In genomic region chr6:27812078-27812804, GRCh38 we compare ENCODE assay signal across 1 cellular context.
TF ChIP-seq lines count a peak whose summit lies in the region.

No MANE protein-coding gene starts in this region.

TF ChIP-seq in K562, 482 proteins besides CTCF, POLR2A, EP300 and RAD21 (continued from another document and continues in another):
- TF ChIP-seq CLOCK (CRISPR knock-in tag; IDR thresholded peaks at IDR 0.05; ENCODE audit: borderline replicate concordance) (no peak), SETDB1 (IDR thresholded peaks at IDR 0.05; ENCODE audit: low read length) (no peak), HEY1 (CRISPR knock-in tag; IDR thresholded peaks at IDR 0.05; ENCODE audit: borderline replicate concordance) (no peak), ZBTB17 (CRISPR knock-in tag; IDR thresholded peaks at IDR 0.05) (no peak; the same call in 1 of the 2 replicates), UBTF (IDR thresholded peaks at IDR 0.05; ENCODE audit: borderline replicate concordance in 1 of 2, low read depth in 2 of 2, low read length in 2 of 2) (no peak), ZBTB43 (CRISPR knock-in tag; IDR thresholded peaks at IDR 0.05) (no peak), MED1 (CRISPR knock-in tag; IDR thresholded peaks at IDR 0.05; ENCODE audit: borderline replicate concordance) (no peak), BRCA1 (IDR thresholded peaks at IDR 0.05) (no peak), BRCA1 (CRISPR knock-in tag; IDR thresholded peaks at IDR 0.05) (no peak), ADNP (tag; IDR thresholded peaks at IDR 0.05) (no peak), FOXJ2 (tag; IDR thresholded peaks at IDR 0.05) (no peak), MEIS2 (IDR thresholded peaks at IDR 0.05; ENCODE audit: partially characterized antibody) (peak; percentile 28), THAP12 (CRISPR knock-in tag; IDR thresholded peaks at IDR 0.05) (no peak; the same call in 1 of the 2 replicates), CUX1 (CRISPR knock-in tag; IDR thresholded peaks at IDR 0.05) (no peak), SAP30 (IDR thresholded peaks at IDR 0.05; ENCODE audit: borderline replicate concordance, insufficient read depth, low read depth, low read length, poor library complexity, severe bottlenecking) (no peak), MAFK (IDR thresholded peaks at IDR 0.05; ENCODE audit: low read length) (no peak), MLLT1 (IDR thresholded peaks at IDR 0.05) (peak; percentile 76 to 92; a peak in 3 of 4 replicates), ZBTB7A (IDR thresholded peaks at IDR 0.05; ENCODE audit: borderline replicate concordance, control insufficient read depth, low read depth, low read length) (no peak), SRSF1 (IDR thresholded peaks at IDR 0.05; ENCODE audit: low read depth, low read length) (no peak), PHTF2 (CRISPR knock-in tag; IDR thresholded peaks at IDR 0.05) (no peak), ZNF197 (CRISPR knock-in tag; IDR thresholded peaks at IDR 0.05; ENCODE audit: low read depth) (peak; percentile 24; the same call in 1 of the 2 replicates), SUPT5H (IDR thresholded peaks at IDR 0.05) (peak; percentile 79), HMG20B (CRISPR knock-in tag; IDR thresholded peaks at IDR 0.05) (no peak), ZNF212 (CRISPR knock-in tag; IDR thresholded peaks at IDR 0.05) (no peak), HNRNPLL (IDR thresholded peaks at IDR 0.05; ENCODE audit: low read depth, low read length, poor library complexity, severe bottlenecking) (no peak), ZNF253 (CRISPR knock-in tag; conservative IDR thresholded peaks at IDR 0.05) (0 out of 2 replicates have a peak, but pooled peaks have one; percentile 13), CBX8 (IDR thresholded peaks at IDR 0.05; ENCODE audit: borderline replicate concordance, extremely low read depth, low read depth, low read length, poor library complexity, severe bottlenecking) (no peak), ZBTB49 (CRISPR knock-in tag; IDR thresholded peaks at IDR 0.05; ENCODE audit: borderline replicate concordance) (no peak), ZNF445 (CRISPR knock-in tag; IDR thresholded peaks at IDR 0.05; ENCODE audit: low read depth) (no peak), FOXA3 (CRISPR knock-in tag; conservative IDR thresholded peaks at IDR 0.05 in 1 of 2, IDR thresholded peaks at IDR 0.05 in 1 of 2) (0 out of 4 replicates have a peak, but pooled peaks of 1 of the 2 experiments have one; percentile 35), E2F4 (CRISPR knock-in tag; IDR thresholded peaks at IDR 0.05; ENCODE audit: low read depth) (no peak), CREB5 (CRISPR knock-in tag; IDR thresholded peaks at IDR 0.05) (no peak), BDP1 (IDR thresholded peaks at IDR 0.05; ENCODE audit: insufficient read depth, insufficient read length) (no peak), SRSF7 (optimal IDR thresholded peaks at IDR 0.05; ENCODE audit: low read depth, low read length) (no peak), ETV5 (CRISPR knock-in tag; IDR thresholded peaks at IDR 0.05; ENCODE audit: low read depth) (no peak), NBN (IDR thresholded peaks at IDR 0.05; ENCODE audit: low read depth) (no peak), MBD2 (IDR thresholded peaks at IDR 0.05; ENCODE audit: borderline replicate concordance, low read depth) (no peak), NR3C1 (CRISPR knock-in tag; IDR thresholded peaks at IDR 0.05) (no peak), FOSL1 (tag; conservative IDR thresholded peaks at IDR 0.05) (no peak), JUN (IDR thresholded peaks at IDR 0.05; ENCODE audit: borderline replicate concordance, low read depth, low read length) (no peak), JUN (CRISPR knock-in tag; IDR thresholded peaks at IDR 0.05; ENCODE audit: borderline replicate concordance) (no peak), NFRKB (IDR thresholded peaks at IDR 0.05; ENCODE audit: low read depth) (0 out of 2 replicates have a peak, but pooled peaks have one; percentile 15), SIRT6 (IDR thresholded peaks at IDR 0.05; ENCODE audit: low read depth, low read length) (no peak)
